Comparison of ENCODE assay signal across 24 cellular contexts in the genomic region with DNA sequence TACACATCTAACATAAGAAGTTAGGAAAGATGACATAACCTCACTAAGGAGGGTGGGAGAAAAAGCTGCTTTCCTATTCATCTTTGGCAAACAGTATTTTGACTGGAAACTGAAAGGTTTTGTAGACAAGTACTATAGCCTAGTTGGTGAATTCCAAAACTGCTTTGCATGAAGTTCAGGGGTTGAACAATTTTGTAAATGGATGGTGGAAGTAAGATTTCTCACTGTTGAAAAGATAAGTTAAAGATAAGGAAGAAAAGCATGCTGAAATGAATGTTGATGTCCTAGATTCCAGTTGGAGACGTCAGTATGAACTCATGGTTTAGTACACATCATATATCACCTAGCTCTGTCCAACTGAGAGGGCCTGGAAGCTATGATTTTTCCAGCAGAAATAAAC.
"Had no signal": no experiment of that assay in that cellular context is flagged by ENCODE, and none has a peak within 500 bp of the region (broad histone marks: within the 10 kb centered on the region; RNA-seq: fewer than 3 reads in every experiment).

No MANE protein-coding gene starts in this region.

- H3K4me1 ChIP-seq: SJSA1 had no signal

- ATAC-seq: K562 had no signal

- H3K9ac ChIP-seq: KMS-11 had no signal

- H3K27me3 Mint-ChIP-seq: IgD-negative memory B cell had no signal

- H3K4me3 ChIP-seq: K562, SJSA1, SK-N-MC had no signal

- H3K27ac Mint-ChIP-seq: IgD-negative memory B cell had no signal

- H3K4me2 ChIP-seq: KMS-11 had no signal

- H3K9me3 ChIP-seq: SJSA1 had no signal

- H3K36me3 ChIP-seq: SJSA1 had no signal

- H3K36me3 Mint-ChIP-seq: IgD-negative memory B cell had no signal

- H3K27ac ChIP-seq: HL-60, KMS-11, SJSA1, SK-N-MC had no signal

- DNase-seq: Kasumi-1, MV-4-11, NCI-H1048, NCI-H1105, NCI-H1417, NCI-H1436 treated with DMSO at 0.1 percent for 48 hours, NCI-H1694, NCI-H187 treated with DMSO at 0.1 percent for 48 hours, NCI-H2029 treated with DMSO at 0.1 percent for 48 hours, NCI-H2227 treated with DMSO at 0.1 percent for 48 hours, NCI-H446, NCI-H510A, NCI-H524 treated with DMSO at 0.1 percent for 48 hours, NCI-H69, NCI-H774, Right ventricle myocardium superior, RPMI8226, SIG-M5 had no signal

- H3K4me3 Mint-ChIP-seq: IgD-negative memory B cell had no signal

- H3K27me3 ChIP-seq: SJSA1 had no signal
